Comparison of ENCODE assay signal across 18 cellular contexts in the genomic region with DNA sequence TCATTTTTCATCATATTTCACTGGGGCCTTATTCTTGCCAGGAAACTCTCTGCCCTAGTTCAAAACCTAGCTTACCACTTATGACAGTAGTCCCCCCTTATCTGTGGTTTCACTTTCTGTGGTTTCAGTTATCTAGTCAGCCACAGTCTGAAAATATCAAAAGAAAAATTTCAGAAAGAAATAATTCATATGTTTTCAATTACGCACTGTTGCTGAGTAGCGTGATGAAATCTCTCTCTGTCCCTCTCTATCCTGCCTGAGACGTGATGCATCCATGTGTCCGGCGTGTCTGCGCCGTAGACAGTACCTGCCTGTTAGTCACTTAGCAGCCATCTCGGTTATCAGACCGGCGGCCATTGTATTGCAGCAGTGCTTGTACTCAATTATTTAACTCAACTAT.
A peak's percentile ranks its signal among the peaks of the same experiment; 100 is the strongest.
DNase-seq lines count a peak whose midpoint lies in the region; ATAC-seq and TF ChIP-seq lines count a peak whose summit lies in the region.
"Had no signal": no experiment of that assay in that cellular context is flagged by ENCODE, and none has a peak within 500 bp of the region (broad histone marks: within the 10 kb centered on the region; RNA-seq: fewer than 3 reads in every experiment).

No MANE protein-coding gene starts in this region.

- H3K9me3 ChIP-seq in DND-41 (ENCODE audit: insufficient read depth, low read length, severe bottlenecking) = no peaks in the 10 kb centered on the region
- H3K9me3 ChIP-seq in adipocyte (ENCODE audit: control insufficient read depth, low read length) = no peaks in the 10 kb centered on the region
- H3K9me3 ChIP-seq in neutrophil = no peaks in the 10 kb centered on the region
- H3K9me3 ChIP-seq: esophagus muscularis mucosa, thyroid gland had no signal

- H3K27ac Mint-ChIP-seq in naive thymus-derived CD8-positive, alpha-beta T cell = no peak overlapping the region
- H3K27ac Mint-ChIP-seq: CD4-positive, alpha-beta T cell had no signal

- H3K27me3 ChIP-seq in DND-41 (ENCODE audit: insufficient read depth, low read length, poor library complexity) (no peaks in the 10 kb centered on the region), adipocyte (replicated peaks; ENCODE audit: control insufficient read depth, insufficient read depth, low read length) (no peaks in the 10 kb centered on the region), neutrophil (no peaks in the 10 kb centered on the region)
- H3K27me3 ChIP-seq: esophagus muscularis mucosa, thyroid gland had no signal

- H3K4me1 Mint-ChIP-seq in naive thymus-derived CD8-positive, alpha-beta T cell = peaks cover 0 to 16% (median 7%) of the 10 kb centered on the region in 4 donors

- no peak for TF ChIP-seq CTCF in DND-41 (IDR thresholded peaks at IDR 0.05; ENCODE audit: borderline replicate concordance, extremely low read depth, low read length, poor library complexity, severe bottlenecking)
- TF ChIP-seq CTCF in neutrophil (IDR thresholded peaks at IDR 0.05) = no peak

- H4K20me1 ChIP-seq in DND-41 (ENCODE audit: insufficient read depth, low read length) = no peaks in the 10 kb centered on the region

- peak overlapping the region; percentile 47; the same call in 1 of the 2 replicates for H2AFZ ChIP-seq in DND-41 (ENCODE audit: low read depth, low read length)

- peaks cover 8 to 19% (median 14%) of the 10 kb centered on the region in 5 donors for H3K27me3 Mint-ChIP-seq in naive thymus-derived CD8-positive, alpha-beta T cell

- no peaks in the 10 kb centered on the region for H3K9me3 Mint-ChIP-seq in naive thymus-derived CD8-positive, alpha-beta T cell
- H3K9me3 Mint-ChIP-seq: CD4-positive, alpha-beta T cell had no signal

- POLR2A ChIA-PET in naive thymus-derived CD8-positive, alpha-beta T cell (lab: Charles Lee) = no interaction called here

- ATAC-seq in DND-41 (ENCODE audit: insufficient read depth, low read depth) (peak; percentile 74), HG03520 (IDR thresholded peaks at IDR 0.05; ENCODE audit: unreplicated experiment) (peak; percentile 55), GM18858 (IDR thresholded peaks at IDR 0.05; ENCODE audit: unreplicated experiment) (no peak), HG03439 (IDR thresholded peaks at IDR 0.05; ENCODE audit: unreplicated experiment) (no peak)
- no peak for ATAC-seq in naive thymus-derived CD8-positive, alpha-beta T cell

- H3K9ac ChIP-seq in DND-41 (ENCODE audit: low read depth, low read length) (peak overlapping the region; percentile 68), adipocyte (ENCODE audit: low read length) (no peak overlapping the region)

- peaks cover 16% of the 10 kb centered on the region for H3K36me3 ChIP-seq in DND-41 (ENCODE audit: insufficient read depth, low read length)
- no peaks in the 10 kb centered on the region for H3K36me3 ChIP-seq in adipocyte (ENCODE audit: control insufficient read depth, insufficient read depth, low read length, severe bottlenecking)
- H3K36me3 ChIP-seq in neutrophil = no peaks in the 10 kb centered on the region
- H3K36me3 ChIP-seq: esophagus muscularis mucosa, thyroid gland had no signal

- H3K4me3 ChIP-seq in DND-41 (ENCODE audit: low read depth in 1 of 2, low read length in 2 of 2) (peak overlapping the region; percentile 2 to 58; a peak in 3 of 4 replicates), adipocyte (ENCODE audit: low read length) (peak overlapping the region; percentile 39), neutrophil (ENCODE audit: low read depth in 1 of 2, low read length in 1 of 2) (peak overlapping the region in 1 of 2 experiments; percentile 52)
- H3K4me3 ChIP-seq: esophagus muscularis mucosa, thyroid gland had no signal

- H3K27ac ChIP-seq in DND-41 (ENCODE audit: low read length) (peak overlapping the region; percentile 96), neutrophil (peak overlapping the region; percentile 87)
- H3K27ac ChIP-seq: thyroid gland had no signal

- no peaks in the 10 kb centered on the region for H3K36me3 Mint-ChIP-seq in naive thymus-derived CD8-positive, alpha-beta T cell

- H3K4me3 Mint-ChIP-seq in naive thymus-derived CD8-positive, alpha-beta T cell = no peak overlapping the region
- H3K4me3 Mint-ChIP-seq: CD4-positive, alpha-beta T cell had no signal

- peaks cover 34% of the 10 kb centered on the region for H3K79me2 ChIP-seq in DND-41 (ENCODE audit: insufficient read depth, low read length)

- peak overlapping the region; percentile 65 for H3K4me2 ChIP-seq in DND-41 (ENCODE audit: insufficient read depth, low read length)

- DNase-seq in DND-41 (peak; percentile 67), adipocyte (ENCODE audit: low read depth) (no peak), glomerular visceral epithelial cell (ENCODE audit: extremely low spot score) (no peak)
- DNase-seq in naive thymus-derived CD8-positive, alpha-beta T cell = no peak
- DNase-seq: activated CD4-positive, alpha-beta T cell treated with anti-CD3 and anti-CD28 coated beads for 48 hours; activated T-cell treated with anti-CD3 and anti-CD28 coated beads, Interleukin-2, amount 50 U/mL, for 48 hours; CD4-positive, alpha-beta T cell; dermis blood vessel endothelial cell; H7; Karpas-422; NCI-H2081; NCI-H748 treated with DMSO at 0.1 percent for 48 hours; thyroid gland had no signal

- peaks cover 62% of the 10 kb centered on the region for H3K4me1 ChIP-seq in DND-41 (ENCODE audit: insufficient read depth, low read length)
- no peaks in the 10 kb centered on the region for H3K4me1 ChIP-seq in adipocyte (ENCODE audit: control insufficient read depth, insufficient read depth, low read length)
- H3K4me1 ChIP-seq in neutrophil (ENCODE audit: control insufficient read depth in 1 of 2, insufficient read depth in 1 of 2, low read depth in 1 of 2, low read length in 1 of 2) = peaks cover 53 to 55% of the 10 kb centered on the region in 2 experiments
- H3K4me1 ChIP-seq: esophagus muscularis mucosa, thyroid gland had no signal

Comparison
In these comparisons a context has a peak if more than half of its experiments do, and no peak if none do; other contexts are left out.
1. ATAC-seq: peak in DND-41 (single experiment) and HG03520 (single experiment); none in GM18858 (single experiment), HG03439 (single experiment) and naive thymus-derived CD8-positive, alpha-beta T cell (0 of 2).